In genomic region chr19:11261902-11262839, GRCh38 we compare ENCODE assay signal across 8 cellular contexts. TPM values are rescaled to one million over a fixed set of nuclear protein-coding genes. Genes with fewer than 3 reads are reported as not detected.
DNase-seq lines count a peak whose midpoint lies in the region; ATAC-seq and TF ChIP-seq lines count a peak whose summit lies in the region.

A gene with protein sequence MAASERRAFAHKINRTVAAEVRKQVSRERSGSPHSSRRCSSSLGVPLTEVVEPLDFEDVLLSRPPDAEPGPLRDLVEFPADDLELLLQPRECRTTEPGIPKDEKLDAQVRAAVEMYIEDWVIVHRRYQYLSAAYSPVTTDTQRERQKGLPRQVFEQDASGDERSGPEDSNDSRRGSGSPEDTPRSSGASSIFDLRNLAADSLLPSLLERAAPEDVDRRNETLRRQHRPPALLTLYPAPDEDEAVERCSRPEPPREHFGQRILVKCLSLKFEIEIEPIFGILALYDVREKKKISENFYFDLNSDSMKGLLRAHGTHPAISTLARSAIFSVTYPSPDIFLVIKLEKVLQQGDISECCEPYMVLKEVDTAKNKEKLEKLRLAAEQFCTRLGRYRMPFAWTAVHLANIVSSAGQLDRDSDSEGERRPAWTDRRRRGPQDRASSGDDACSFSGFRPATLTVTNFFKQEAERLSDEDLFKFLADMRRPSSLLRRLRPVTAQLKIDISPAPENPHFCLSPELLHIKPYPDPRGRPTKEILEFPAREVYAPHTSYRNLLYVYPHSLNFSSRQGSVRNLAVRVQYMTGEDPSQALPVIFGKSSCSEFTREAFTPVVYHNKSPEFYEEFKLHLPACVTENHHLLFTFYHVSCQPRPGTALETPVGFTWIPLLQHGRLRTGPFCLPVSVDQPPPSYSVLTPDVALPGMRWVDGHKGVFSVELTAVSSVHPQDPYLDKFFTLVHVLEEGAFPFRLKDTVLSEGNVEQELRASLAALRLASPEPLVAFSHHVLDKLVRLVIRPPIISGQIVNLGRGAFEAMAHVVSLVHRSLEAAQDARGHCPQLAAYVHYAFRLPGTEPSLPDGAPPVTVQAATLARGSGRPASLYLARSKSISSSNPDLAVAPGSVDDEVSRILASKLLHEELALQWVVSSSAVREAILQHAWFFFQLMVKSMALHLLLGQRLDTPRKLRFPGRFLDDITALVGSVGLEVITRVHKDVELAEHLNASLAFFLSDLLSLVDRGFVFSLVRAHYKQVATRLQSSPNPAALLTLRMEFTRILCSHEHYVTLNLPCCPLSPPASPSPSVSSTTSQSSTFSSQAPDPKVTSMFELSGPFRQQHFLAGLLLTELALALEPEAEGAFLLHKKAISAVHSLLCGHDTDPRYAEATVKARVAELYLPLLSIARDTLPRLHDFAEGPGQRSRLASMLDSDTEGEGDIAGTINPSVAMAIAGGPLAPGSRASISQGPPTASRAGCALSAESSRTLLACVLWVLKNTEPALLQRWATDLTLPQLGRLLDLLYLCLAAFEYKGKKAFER (N-terminal part only) (minus strand): TSS chr19:11262524. CDS start chr19:11262440, 84 bp downstream.

- DNase-seq in AG09309 (ENCODE audit: low read depth), result no peak
- DNase-seq in HAP-1 (ENCODE audit: low spot score in 2 of 2), result peak in 1 of 2 experiments; percentile 60
- DNase-seq in activated CD8-positive, alpha-beta memory T cell treated with anti-CD3 and anti-CD28 coated beads, Interleukin-2, amount 10 ng/mL, durations not matched to agents 7 days and 5 days, result no peak
- DNase-seq in fibroblast of the aortic adventitia (ENCODE audit: low read depth), result no peak
- DNase-seq in neural progenitor cell (ENCODE audit: low spot score), result peak; percentile 80

- CTCF ChIA-PET in activated CD8-positive, alpha-beta memory T cell treated with anti-CD3 and anti-CD28 coated beads, Interleukin-2, amount 10 ng/mL, durations not matched to agents 7 days and 5 days (lab: Charles Lee), result no interaction called here

- no peaks in the 10 kb centered on the region; the same call in 1 of the 2 replicates for H3K4me1 ChIP-seq in HAP-1
- H3K4me1 ChIP-seq in neural progenitor cell, result no peaks in the 10 kb centered on the region

- H3K27ac Mint-ChIP-seq in activated CD8-positive, alpha-beta memory T cell treated with anti-CD3 and anti-CD28 coated beads, Interleukin-2, amount 10 ng/mL, durations not matched to agents 7 days and 5 days, result no peak within 1 kb of the TSS
- H3K27ac Mint-ChIP-seq in neural progenitor cell, result no peak within 1 kb of the TSS

- H3K9me3 ChIP-seq in HAP-1 (no peaks in the 10 kb centered on the region), neural progenitor cell (ENCODE audit: low read depth) (no peaks in the 10 kb centered on the region)

- H3K27me3 Mint-ChIP-seq in activated CD8-positive, alpha-beta memory T cell treated with anti-CD3 and anti-CD28 coated beads, Interleukin-2, amount 10 ng/mL, durations not matched to agents 7 days and 5 days, result peaks cover 55% of the 10 kb centered on the region
- peaks cover 18% of the 10 kb centered on the region for H3K27me3 Mint-ChIP-seq in neural progenitor cell (ENCODE audit: insufficient read depth, low read depth)

- ATAC-seq in activated CD8-positive, alpha-beta memory T cell treated with anti-CD3 and anti-CD28 coated beads, Interleukin-2, amount 10 ng/mL, durations not matched to agents 7 days and 5 days, result peak; percentile 70
- no peak for ATAC-seq in HG02763 (IDR thresholded peaks at IDR 0.05; ENCODE audit: unreplicated experiment)
- no peak for ATAC-seq in GM21515 (IDR thresholded peaks at IDR 0.05; ENCODE audit: unreplicated experiment)
- no peak for ATAC-seq in GM21786 (IDR thresholded peaks at IDR 0.05; ENCODE audit: unreplicated experiment)

- in situ Hi-C loops in HAP-1 (cut with MboI; ENCODE audit: low sequenced_read_pairs), result no loop called here

- H4K20me1 ChIP-seq in neural progenitor cell (ENCODE audit: low read depth), result peaks cover 7% of the 10 kb centered on the region

- H3K36me3 Mint-ChIP-seq in activated CD8-positive, alpha-beta memory T cell treated with anti-CD3 and anti-CD28 coated beads, Interleukin-2, amount 10 ng/mL, durations not matched to agents 7 days and 5 days, result no peaks in the 10 kb centered on the region
- no peaks in the 10 kb centered on the region for H3K36me3 Mint-ChIP-seq in neural progenitor cell

- H3K4me3 ChIP-seq in AG09309 (ENCODE audit: control insufficient read depth, low read depth, low read length) (peak within 1 kb of the TSS; percentile 74), HAP-1 (peak within 1 kb of the TSS; percentile 52), fibroblast of the aortic adventitia (ENCODE audit: low read depth, low read length) (peak within 1 kb of the TSS; percentile 74), neural progenitor cell (peak within 1 kb of the TSS; percentile 96)

- no peak within 1 kb of the TSS for H3K27ac ChIP-seq in neural progenitor cell

- no peaks in the 10 kb centered on the region for H3K36me3 ChIP-seq in HAP-1 (replicated peaks)
- no peaks in the 10 kb centered on the region for H3K36me3 ChIP-seq in neural progenitor cell

- no peaks in the 10 kb centered on the region for H3K9me3 Mint-ChIP-seq in activated CD8-positive, alpha-beta memory T cell treated with anti-CD3 and anti-CD28 coated beads, Interleukin-2, amount 10 ng/mL, durations not matched to agents 7 days and 5 days (ENCODE audit: low read depth)
- no peaks in the 10 kb centered on the region for H3K9me3 Mint-ChIP-seq in neural progenitor cell

- H3K79me2 ChIP-seq in neural progenitor cell (ENCODE audit: low read depth), result no peaks in the 10 kb centered on the region

- H3K4me1 Mint-ChIP-seq in activated CD8-positive, alpha-beta memory T cell treated with anti-CD3 and anti-CD28 coated beads, Interleukin-2, amount 10 ng/mL, durations not matched to agents 7 days and 5 days, result peaks cover 3% of the 10 kb centered on the region
- peaks cover 10% of the 10 kb centered on the region for H3K4me1 Mint-ChIP-seq in neural progenitor cell

- no peaks in the 10 kb centered on the region for H3K27me3 ChIP-seq in HAP-1 (ENCODE audit: low read depth)
- H3K27me3 ChIP-seq in neural progenitor cell, result no peaks in the 10 kb centered on the region

- H3F3A ChIP-seq in neural progenitor cell (ENCODE audit: low read depth), result peaks cover 17% of the 10 kb centered on the region

- peak within 1 kb of the TSS; percentile 95 for H2AFZ ChIP-seq in neural progenitor cell (replicated peaks)

- peak within 1 kb of the TSS; percentile 71 for H3K4me2 ChIP-seq in neural progenitor cell

- TF ChIP-seq CTCF in AG09309 (IDR thresholded peaks at IDR 0.05; ENCODE audit: control insufficient read depth, insufficient read depth, low read depth, low read length, missing control alignments) (peak; percentile 47), fibroblast of the aortic adventitia (IDR thresholded peaks at IDR 0.05; ENCODE audit: insufficient read depth, low read length) (peak; percentile 55), neural progenitor cell (IDR thresholded peaks at IDR 0.05) (peak; percentile 59)

- H3K9ac ChIP-seq in neural progenitor cell, result peak within 1 kb of the TSS; percentile 73

- H3K4me3 Mint-ChIP-seq in activated CD8-positive, alpha-beta memory T cell treated with anti-CD3 and anti-CD28 coated beads, Interleukin-2, amount 10 ng/mL, durations not matched to agents 7 days and 5 days, result peak within 1 kb of the TSS; percentile 42
- peak within 1 kb of the TSS; percentile 87 for H3K4me3 Mint-ChIP-seq in neural progenitor cell

RNA-seq across cellular contexts. Expression of the gene that starts here (rescaled TPM):
- under 1 TPM; 0.58 to 0.70 TPM for total RNA-seq in activated CD8-positive, alpha-beta memory T cell treated with anti-CD3 and anti-CD28 coated beads, Interleukin-2, amount 10 ng/mL, durations not matched to agents 7 days and 5 days
- total RNA-seq in fibroblast of the aortic adventitia (ENCODE audit: low replicate concordance) (13.6 and 19.7 TPM in 2 replicates), neural progenitor cell (ENCODE audit: low replicate concordance) (10.0 and 27.5 TPM in 2 replicates)

Comparison
In these comparisons a context has a peak if more than half of its experiments do, and no peak if none do; other contexts are left out.
1. Peak in ATAC-seq in activated CD8-positive, alpha-beta memory T cell treated with anti-CD3 and anti-CD28 coated beads, Interleukin-2, amount 10 ng/mL, durations not matched to agents 7 days and 5 days; RNA of the gene not detected or under 1 TPM.